ENCODE assay signal across 21 cellular contexts in genomic region chr15:34116620-34117019, GRCh38.
"Had no signal": no experiment of that assay in that cellular context is flagged by ENCODE, and none has a peak within 500 bp of the region (broad histone marks: within the 10 kb centered on the region; RNA-seq: fewer than 3 reads in every experiment).

No MANE protein-coding gene starts in this region.

- H3K9me3 ChIP-seq: colonic mucosa, gastroesophageal sphincter, heart left ventricle, tibial artery, vagina had no signal

- H3K4me3 ChIP-seq: colonic mucosa, gastroesophageal sphincter, heart left ventricle, tibial artery, vagina had no signal

- H3K36me3 ChIP-seq: colonic mucosa, gastroesophageal sphincter, heart left ventricle, tibial artery, vagina had no signal

- H3K9me3 Mint-ChIP-seq: brain, naive B cell, neural crest cell had no signal

- H3K4me1 Mint-ChIP-seq: brain, immature natural killer cell, naive B cell, neural crest cell had no signal

- H3K27ac ChIP-seq: colonic mucosa, gastroesophageal sphincter, heart left ventricle, tibial artery, vagina had no signal

- H3K27ac Mint-ChIP-seq: activated naive CD8-positive, alpha-beta T cell; immature natural killer cell; naive B cell; progenitor cell of endocrine pancreas had no signal

- H3K27me3 ChIP-seq: colonic mucosa, vagina had no signal

- H3K27me3 Mint-ChIP-seq: progenitor cell of endocrine pancreas had no signal

- H3K4me1 ChIP-seq: colonic mucosa, gastroesophageal sphincter, heart left ventricle, tibial artery, vagina had no signal

- DNase-seq: activated CD4-positive, alpha-beta T cell treated with anti-CD3 and anti-CD28 coated beads, Interleukin-2, amount 50 U/mL, for 4 hours; activated T-cell treated with anti-CD3 and anti-CD28 coated beads for 4 hours; amniotic stem cell; caudate nucleus; colonic mucosa; erythroblast; heart left ventricle; immature natural killer cell; left ventricle myocardium superior; naive B cell; stimulated activated CD4-positive, alpha-beta T cell treated with anti-CD3 and anti-CD28 coated beads, Interleukin-12 subunit alpha, Interleukin-12 subunit beta, amount 100 ng/mL, for 4 hours; stimulated activated CD4-positive, alpha-beta T cell treated with anti-CD3 and anti-CD28 coated beads, Interleukin-1b, Interleukin-23, amount 100 ng/mL, for 48 hours; stimulated activated naive CD4-positive, alpha-beta T cell treated with Interleukin-2 at 50 U/mL for 16 hours; T-helper 2 cell; tibial artery had no signal

- H3K36me3 Mint-ChIP-seq: activated naive CD8-positive, alpha-beta T cell; brain; naive B cell had no signal

- H3K4me3 Mint-ChIP-seq: activated naive CD8-positive, alpha-beta T cell; brain; immature natural killer cell; naive B cell; neural crest cell had no signal
